In the genomic region with DNA sequence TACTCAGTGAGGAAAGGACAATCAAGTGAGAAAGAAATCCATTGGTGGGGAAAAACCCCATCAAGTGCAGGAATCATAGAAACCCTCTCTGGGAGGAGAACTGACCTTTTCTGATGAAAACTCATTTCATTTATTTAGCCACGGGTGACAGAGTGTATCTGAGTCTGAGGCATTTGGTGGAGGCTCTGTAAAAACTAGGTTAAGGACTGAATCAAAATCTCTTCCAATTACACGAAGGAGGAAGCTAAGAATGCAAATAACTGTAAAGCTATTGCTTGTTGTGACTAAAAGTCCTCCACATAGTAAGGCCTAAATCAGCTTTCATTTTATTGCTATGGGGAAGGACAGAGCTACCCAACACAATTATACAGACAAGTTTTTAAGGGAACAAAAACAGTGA, we compare ENCODE assay signal across 1 cellular context.
TF ChIP-seq lines count a peak whose summit lies in the region.

No MANE protein-coding gene starts in this region.

TF ChIP-seq in H1, 55 proteins besides CTCF, POLR2A, EP300 and RAD21:
- no peak for TF ChIP-seq SP2 (IDR thresholded peaks at IDR 0.05; ENCODE audit: low read length)
- no peak for TF ChIP-seq HDAC2 (IDR thresholded peaks at IDR 0.05; ENCODE audit: borderline replicate concordance in 1 of 2, low read depth in 2 of 2, low read length in 2 of 2)
- TF ChIP-seq, protein P1, sequence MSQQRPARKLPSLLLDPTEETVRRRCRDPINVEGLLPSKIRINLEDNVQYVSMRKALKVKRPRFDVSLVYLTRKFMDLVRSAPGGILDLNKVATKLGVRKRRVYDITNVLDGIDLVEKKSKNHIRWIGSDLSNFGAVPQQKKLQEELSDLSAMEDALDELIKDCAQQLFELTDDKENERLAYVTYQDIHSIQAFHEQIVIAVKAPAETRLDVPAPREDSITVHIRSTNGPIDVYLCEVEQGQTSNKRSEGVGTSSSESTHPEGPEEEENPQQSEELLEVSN (IDR thresholded peaks at IDR 0.05): no peak
- no peak for TF ChIP-seq CREB1 (IDR thresholded peaks at IDR 0.05)
- no peak for TF ChIP-seq TAF7 (optimal IDR thresholded peaks at IDR 0.05; ENCODE audit: borderline replicate concordance, low read depth, low read length)
- TF ChIP-seq, protein P2, sequence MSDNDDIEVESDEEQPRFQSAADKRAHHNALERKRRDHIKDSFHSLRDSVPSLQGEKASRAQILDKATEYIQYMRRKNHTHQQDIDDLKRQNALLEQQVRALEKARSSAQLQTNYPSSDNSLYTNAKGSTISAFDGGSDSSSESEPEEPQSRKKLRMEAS (IDR thresholded peaks at IDR 0.05): no peak
- TF ChIP-seq KDM5A (IDR thresholded peaks at IDR 0.05; ENCODE audit: low read length): no peak
- no peak for TF ChIP-seq RBBP5 (IDR thresholded peaks at IDR 0.05; ENCODE audit: borderline replicate concordance, low read depth, low read length)
- no peak for TF ChIP-seq TEAD4 (IDR thresholded peaks at IDR 0.05; ENCODE audit: low read depth, low read length)
- TF ChIP-seq SUZ12 (IDR thresholded peaks at IDR 0.05; ENCODE audit: low read length): no peak
TF ChIP-seq in H1: peak in this region for 0.
